8 cellular contexts compared by ENCODE assay signal in genomic region chr15:68053701-68053996, GRCh38. TPM values are rescaled to one million over a fixed set of nuclear protein-coding genes. Genes with fewer than 3 reads are reported as not detected.
DNase-seq lines count a peak whose midpoint lies in the region; ATAC-seq and TF ChIP-seq lines count a peak whose summit lies in the region.

No MANE protein-coding gene starts in this region.

- peak overlapping the region; percentile 64 for H2AFZ ChIP-seq in hepatocyte
- peak overlapping the region; percentile 98 for H2AFZ ChIP-seq in smooth muscle cell (ENCODE audit: low read depth)

- H3K79me2 ChIP-seq in hepatocyte (peaks cover 43% of the 10 kb centered on the region), smooth muscle cell (ENCODE audit: low read depth) (peaks cover 44% of the 10 kb centered on the region)

- no peaks in the 10 kb centered on the region for H3K9me2 ChIP-seq in hepatocyte (replicated peaks; ENCODE audit: insufficient read depth)

- DNase-seq in HAP-1 (ENCODE audit: low spot score in 2 of 2) (peak in 1 of 2 experiments; percentile 47), hepatocyte (ENCODE audit: low spot score) (no peak), smooth muscle cell (lab: John Stamatoyannopoulos, UW; ENCODE audit: unreplicated experiment) (no peak), NCI-H2171 (lab: John Stamatoyannopoulos, UW) (no peak), cerebellum (ENCODE audit: low spot score) (no peak), T-helper 9 cell (no peak)

- in situ Hi-C loops in HAP-1 (cut with MboI; ENCODE audit: low sequenced_read_pairs): no loop called here

- H4K20me1 ChIP-seq in hepatocyte (ENCODE audit: insufficient read depth, poor library complexity, severe bottlenecking) (peaks cover 32% of the 10 kb centered on the region), smooth muscle cell (ENCODE audit: low read depth) (peaks cover 44% of the 10 kb centered on the region)

- TF ChIP-seq CTCF in VCaP (conservative IDR thresholded peaks at IDR 0.05) (no peak), hepatocyte (IDR thresholded peaks at IDR 0.05; ENCODE audit: poor library complexity) (no peak), smooth muscle cell (IDR thresholded peaks at IDR 0.05; ENCODE audit: borderline replicate concordance, insufficient read depth, poor library complexity, severe bottlenecking) (no peak)

- H3K4me2 ChIP-seq in hepatocyte (peak overlapping the region; percentile 92), smooth muscle cell (peak overlapping the region; percentile 89)

- peak overlapping the region; percentile 83 for H3K4me3 ChIP-seq in HAP-1
- H3K4me3 ChIP-seq in hepatocyte: peak overlapping the region; percentile 44
- H3K4me3 ChIP-seq in smooth muscle cell: peak overlapping the region; percentile 100

- H3K4me1 ChIP-seq in HAP-1: peaks cover 41% of the 10 kb centered on the region
- H3K4me1 ChIP-seq in hepatocyte (ENCODE audit: insufficient read depth): peaks cover 8% of the 10 kb centered on the region
- peaks cover 39% of the 10 kb centered on the region for H3K4me1 ChIP-seq in smooth muscle cell (ENCODE audit: low read depth)

- H3K9me3 ChIP-seq in HAP-1 (no peaks in the 10 kb centered on the region), hepatocyte (ENCODE audit: low read depth) (no peaks in the 10 kb centered on the region), smooth muscle cell (replicated peaks; ENCODE audit: low read depth) (no peaks in the 10 kb centered on the region)

- H3K9ac ChIP-seq in smooth muscle cell (ENCODE audit: low read depth): peak overlapping the region; percentile 51

- H3K27ac ChIP-seq in VCaP (peak overlapping the region; percentile 92; the same call in 1 of the 2 replicates), hepatocyte (no peak overlapping the region), smooth muscle cell (ENCODE audit: low read depth) (no peak overlapping the region)

- no peaks in the 10 kb centered on the region for H3F3A ChIP-seq in smooth muscle cell (ENCODE audit: low read depth)

- ATAC-seq in HG02870 (IDR thresholded peaks at IDR 0.05; ENCODE audit: unreplicated experiment): no peak

- H3K36me3 ChIP-seq in HAP-1 (replicated peaks) (no peaks in the 10 kb centered on the region), hepatocyte (replicated peaks; ENCODE audit: insufficient read depth, low read depth) (no peaks in the 10 kb centered on the region), smooth muscle cell (ENCODE audit: low read depth) (no peaks in the 10 kb centered on the region)

- H3K27me3 ChIP-seq in HAP-1 (ENCODE audit: low read depth): no peaks in the 10 kb centered on the region
- H3K27me3 ChIP-seq in hepatocyte: no peaks in the 10 kb centered on the region
- H3K27me3 ChIP-seq in smooth muscle cell (ENCODE audit: low read depth): no peaks in the 10 kb centered on the region

- WGBS in hepatocyte (ENCODE audit: low lambda C conversion rate, missing lambda C conversion rate): 12% methylated on average over 7 of the region's 7 CpGs
- 9% methylated on average over 7 of the region's 7 CpGs for WGBS in smooth muscle cell (ENCODE audit: low lambda C conversion rate)

RNA-seq across cellular contexts. Expression of gene PIAS1, which starts 0.5 kb away (rescaled TPM):
- total RNA-seq in hepatocyte (22.6 and 31.3 TPM in 2 replicates), smooth muscle cell (56.1 and 66.5 TPM in 2 replicates), cerebellum (56.4 TPM)
- polyA plus RNA-seq in hepatocyte (45.4 and 66.8 TPM in 2 replicates), smooth muscle cell (42.6 and 46.4 TPM in 2 replicates)

Comparison
In these comparisons a context has a peak if more than half of its experiments do, and no peak if none do; other contexts are left out.
1. H3K4me3 ChIP-seq: peak in every context shown above with its lines; median percentile 100 in smooth muscle cell; 83 in HAP-1; 44 in hepatocyte.